In the genomic region with DNA sequence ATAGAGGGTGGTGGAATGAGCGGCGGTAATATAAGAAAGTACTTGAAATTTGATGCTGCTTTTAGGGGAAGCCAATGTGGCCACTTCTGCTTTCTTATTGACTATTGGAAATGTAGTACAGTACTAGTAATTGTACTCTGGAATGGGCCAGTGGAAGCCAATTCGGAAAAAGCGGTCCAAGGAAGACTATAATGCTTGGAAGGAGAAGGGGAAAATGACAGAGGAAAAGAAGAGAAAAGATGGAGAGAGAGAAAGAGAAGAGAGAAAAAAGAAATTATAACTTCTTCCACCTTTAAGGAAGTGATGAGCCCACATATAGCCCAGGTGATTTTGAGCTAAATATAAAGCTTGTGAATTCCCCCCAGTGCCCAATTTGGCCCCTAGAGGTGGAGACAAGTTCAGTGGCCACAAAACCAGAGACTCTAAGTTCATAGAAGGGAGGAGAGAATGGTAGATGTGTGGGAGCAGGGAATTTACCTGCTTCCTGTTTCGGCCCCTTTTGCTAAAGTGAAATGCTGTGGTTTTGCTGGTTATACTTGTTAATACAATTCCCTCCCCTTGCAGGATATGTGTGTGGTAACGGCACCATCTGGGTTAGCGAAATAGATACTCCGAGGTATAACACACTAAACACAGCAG, we compare ENCODE assay signal across 8 cellular contexts. TPM values are rescaled to one million over a fixed set of nuclear protein-coding genes. Genes with fewer than 3 reads are reported as not detected.
DNase-seq lines count a peak whose midpoint lies in the region; ATAC-seq, FAIRE-seq and TF ChIP-seq lines count a peak whose summit lies in the region.

No MANE protein-coding gene starts in this region.

- peak overlapping the region; percentile 69 for H3K4me3 Mint-ChIP-seq in activated naive CD8-positive, alpha-beta T cell treated with anti-CD3 and anti-CD28 coated beads, Interleukin-2, amount 50 U/mL, for 24 hours

- TF ChIP-seq POLR2A in GM12891 (IDR thresholded peaks at IDR 0.05; ENCODE audit: low read depth, low read length) (peak; percentile 36; the same call in 1 of the 2 replicates), erythroblast (IDR thresholded peaks at IDR 0.05; ENCODE audit: low read length) (no peak)

- H3K4me3 ChIP-seq in MM.1S (ENCODE audit: low read length), result peak overlapping the region; percentile 23

- peaks cover 2% of the 10 kb centered on the region for H3K27me3 Mint-ChIP-seq in activated naive CD8-positive, alpha-beta T cell treated with anti-CD3 and anti-CD28 coated beads, Interleukin-2, amount 50 U/mL, for 24 hours

- peaks cover 2% of the 10 kb centered on the region for H3K9me3 Mint-ChIP-seq in activated naive CD8-positive, alpha-beta T cell treated with anti-CD3 and anti-CD28 coated beads, Interleukin-2, amount 50 U/mL, for 24 hours

- H3K9me2 ChIP-seq in MM.1S (replicated peaks; ENCODE audit: insufficient read depth, low read length), result no peaks in the 10 kb centered on the region

- ATAC-seq in GM21619 (IDR thresholded peaks at IDR 0.05; ENCODE audit: unreplicated experiment), result peak; percentile 72
- peak; percentile 75 for ATAC-seq in activated naive CD8-positive, alpha-beta T cell treated with anti-CD3 and anti-CD28 coated beads, Interleukin-2, amount 50 U/mL, for 24 hours

- H2AFZ ChIP-seq in MM.1S (ENCODE audit: low read length), result no peak overlapping the region

- FAIRE-seq in GM12891 (lab: Jason Lieb, UNC), result peak; percentile 94

- H3K4me2 ChIP-seq in MM.1S (ENCODE audit: low read depth, low read length), result peak overlapping the region; percentile 75

- H3K4me1 ChIP-seq in MM.1S (ENCODE audit: low read length), result peaks cover 39% of the 10 kb centered on the region

- DNase-seq in GM12891 (ENCODE audit: insufficient read length, low spot score) (no peak), MM.1S (peak; percentile 82), DMS153 (lab: John Stamatoyannopoulos, UW) (no peak), DMS79 (lab: John Stamatoyannopoulos, UW) (no peak), iPS-NIHi7 (ENCODE audit: extremely low spot score) (no peak), erythroblast (lab: John Stamatoyannopoulos, UW) (no peak)
- peak; percentile 58 for DNase-seq in activated naive CD8-positive, alpha-beta T cell treated with anti-CD3 and anti-CD28 coated beads, Interleukin-2, amount 50 U/mL, for 24 hours

- H3K27ac ChIP-seq in MM.1S (ENCODE audit: low read length), result peak overlapping the region; percentile 74

- 0 out of 2 replicates have a peak, but pooled peaks have one; percentile 13 for TF ChIP-seq CTCF in MM.1S (IDR thresholded peaks at IDR 0.05; ENCODE audit: low read length)

- H3K27ac Mint-ChIP-seq in activated naive CD8-positive, alpha-beta T cell treated with anti-CD3 and anti-CD28 coated beads, Interleukin-2, amount 50 U/mL, for 24 hours, result peak overlapping the region; percentile 92

- H3K4me1 Mint-ChIP-seq in activated naive CD8-positive, alpha-beta T cell treated with anti-CD3 and anti-CD28 coated beads, Interleukin-2, amount 50 U/mL, for 24 hours, result peaks cover 86% of the 10 kb centered on the region

- H3K36me3 Mint-ChIP-seq in activated naive CD8-positive, alpha-beta T cell treated with anti-CD3 and anti-CD28 coated beads, Interleukin-2, amount 50 U/mL, for 24 hours (ENCODE audit: low read depth), result no peaks in the 10 kb centered on the region

- no peaks in the 10 kb centered on the region for H3K9me3 ChIP-seq in MM.1S (replicated peaks; ENCODE audit: insufficient read depth, low read length)

- no peaks in the 10 kb centered on the region for H3K79me2 ChIP-seq in MM.1S (ENCODE audit: low read length)

- H3K27me3 ChIP-seq in MM.1S (replicated peaks; ENCODE audit: insufficient read depth, low read length), result peaks cover 75% of the 10 kb centered on the region

- no peaks in the 10 kb centered on the region for H3K36me3 ChIP-seq in MM.1S (replicated peaks; ENCODE audit: insufficient read depth, low read length)

- H3K9ac ChIP-seq in MM.1S (ENCODE audit: low read length), result peak overlapping the region; percentile 14; the same call in 1 of the 2 replicates

- H3F3A ChIP-seq in MM.1S (ENCODE audit: insufficient read depth, low read length), result peaks cover 35% of the 10 kb centered on the region

- no peaks in the 10 kb centered on the region for H4K20me1 ChIP-seq in MM.1S (ENCODE audit: insufficient read depth, low read length)

TF ChIP-seq in GM12891, 5 proteins besides CTCF, POLR2A, EP300 and RAD21:
- peak; percentile 97 for TF ChIP-seq POU2F2 (IDR thresholded peaks at IDR 0.05; ENCODE audit: low read depth, low read length)
- TF ChIP-seq POLR2AphosphoS5 (IDR thresholded peaks at IDR 0.05; ENCODE audit: low read depth, low read length), result peak; percentile 41; the same call in 1 of the 2 replicates
- peak; percentile 92 for TF ChIP-seq SPI1 (IDR thresholded peaks at IDR 0.05; ENCODE audit: low read depth, low read length)
- TF ChIP-seq PAX5 (IDR thresholded peaks at IDR 0.05; ENCODE audit: insufficient read depth, low read length, severe bottlenecking), result peak; percentile 40
- no peak for TF ChIP-seq TAF1 (IDR thresholded peaks at IDR 0.05; ENCODE audit: low read depth, low read length)

RNA-seq across cellular contexts. Expression of a gene that starts 35.7 kb away (rescaled TPM):
- 21.9 TPM for polyA plus RNA-seq in GM12891 (2012; ENCODE audit: low read depth, missing spikeins)

Comparison
In these comparisons a context has a peak if more than half of its experiments do, and no peak if none do; other contexts are left out.
1. DNase-seq: peak in MM.1S (single experiment) and activated naive CD8-positive, alpha-beta T cell treated with anti-CD3 and anti-CD28 coated beads, Interleukin-2, amount 50 U/mL, for 24 hours (single experiment); none in GM12891 (single experiment), DMS153 (single experiment), DMS79 (single experiment), iPS-NIHi7 (single experiment) and erythroblast (0 of 2).